1 cellular context compared by ENCODE assay signal in genomic region chr1:42328047-42328625, GRCh38.
TF ChIP-seq lines count a peak whose summit lies in the region.

No MANE protein-coding gene starts in this region.

TF ChIP-seq in GM12878, 131 proteins besides CTCF, POLR2A, EP300 and RAD21 (continued from another document):
- TF ChIP-seq ZNF592 (IDR thresholded peaks at IDR 0.05) (no peak), SIN3A (IDR thresholded peaks at IDR 0.05; ENCODE audit: low read depth, low read length) (no peak), SMC3 (IDR thresholded peaks at IDR 0.05; ENCODE audit: borderline replicate concordance, low read length) (no peak), SMAD5 (IDR thresholded peaks at IDR 0.05; ENCODE audit: low read depth) (no peak), CREM (IDR thresholded peaks at IDR 0.05; ENCODE audit: low read depth) (no peak)
